ENCODE assay signal across 1 cellular context in genomic region chr6:87174078-87174579, GRCh38.
TF ChIP-seq lines count a peak whose summit lies in the region.

No MANE protein-coding gene starts in this region.

TF ChIP-seq in H1, 55 proteins besides CTCF, POLR2A, EP300 and RAD21:
- TF ChIP-seq MAFK (IDR thresholded peaks at IDR 0.05; ENCODE audit: low read depth, low read length): no peak
- TF ChIP-seq RFX5 (IDR thresholded peaks at IDR 0.05; ENCODE audit: borderline replicate concordance, low read depth, low read length): no peak
- no peak for TF ChIP-seq E2F6 (IDR thresholded peaks at IDR 0.05)
- TF ChIP-seq MAX (IDR thresholded peaks at IDR 0.05): no peak
- no peak for TF ChIP-seq SIX5 (IDR thresholded peaks at IDR 0.05; ENCODE audit: low read depth, low read length)
- no peak for TF ChIP-seq RBBP5 (IDR thresholded peaks at IDR 0.05; ENCODE audit: borderline replicate concordance, low read depth, low read length)
- no peak for TF ChIP-seq CHD7 (IDR thresholded peaks at IDR 0.05; ENCODE audit: insufficient replicate concordance, low read length)
- no peak for TF ChIP-seq ATF2 (IDR thresholded peaks at IDR 0.05; ENCODE audit: low read length)
- no peak for TF ChIP-seq RXRA (IDR thresholded peaks at IDR 0.05; ENCODE audit: insufficient read depth, low read depth, low read length)
- no peak for TF ChIP-seq TCF12 (IDR thresholded peaks at IDR 0.05; ENCODE audit: low read depth, low read length)
- no peak for TF ChIP-seq BACH1 (IDR thresholded peaks at IDR 0.05; ENCODE audit: low read length)
- no peak for TF ChIP-seq JUND (IDR thresholded peaks at IDR 0.05; ENCODE audit: low read length)
- no peak for TF ChIP-seq EGR1 (IDR thresholded peaks at IDR 0.05; ENCODE audit: borderline replicate concordance, low read depth, low read length)
